ENCODE assay signal across 1 cellular context in the genomic region with DNA sequence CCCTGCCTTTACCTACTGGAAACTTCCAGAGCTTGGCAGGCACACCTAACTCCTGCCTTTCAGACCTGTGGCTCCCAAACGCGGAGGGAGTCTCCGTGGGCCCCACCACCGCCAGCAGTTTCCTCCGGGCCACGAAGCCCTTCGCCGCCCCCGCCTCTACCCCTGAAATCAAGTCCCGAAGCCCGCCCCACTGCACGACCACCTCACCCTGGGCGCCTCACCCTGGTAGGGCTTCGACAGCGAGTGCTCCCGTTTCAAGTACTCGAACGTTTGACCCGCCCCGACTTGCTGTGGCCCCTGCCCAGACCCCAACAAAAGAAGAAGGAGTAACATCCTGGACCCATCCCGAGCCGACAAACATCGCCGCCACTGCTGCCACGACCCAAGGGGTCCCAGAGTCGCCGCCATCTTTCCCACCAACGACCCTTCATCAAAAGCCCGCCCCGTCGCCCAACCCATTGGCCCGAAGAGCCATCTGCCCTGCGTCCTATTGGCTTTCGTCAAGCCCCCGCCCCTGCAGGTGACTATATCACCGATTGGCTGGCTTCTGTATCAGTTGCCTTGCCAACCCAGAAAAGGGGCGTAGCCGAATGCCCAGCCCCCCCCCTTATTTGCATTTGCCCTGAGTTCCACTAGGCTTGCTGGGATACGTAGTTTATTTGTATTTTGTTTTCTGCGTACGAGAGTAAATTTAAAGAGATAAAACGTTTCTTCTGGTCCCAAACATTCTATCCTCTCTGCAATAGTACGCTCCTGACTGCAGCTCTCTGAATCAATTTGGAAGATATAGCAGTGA.
A peak's percentile ranks its signal among the peaks of the same experiment; 100 is the strongest.
TF ChIP-seq lines count a peak whose summit lies in the region.

A gene with protein sequence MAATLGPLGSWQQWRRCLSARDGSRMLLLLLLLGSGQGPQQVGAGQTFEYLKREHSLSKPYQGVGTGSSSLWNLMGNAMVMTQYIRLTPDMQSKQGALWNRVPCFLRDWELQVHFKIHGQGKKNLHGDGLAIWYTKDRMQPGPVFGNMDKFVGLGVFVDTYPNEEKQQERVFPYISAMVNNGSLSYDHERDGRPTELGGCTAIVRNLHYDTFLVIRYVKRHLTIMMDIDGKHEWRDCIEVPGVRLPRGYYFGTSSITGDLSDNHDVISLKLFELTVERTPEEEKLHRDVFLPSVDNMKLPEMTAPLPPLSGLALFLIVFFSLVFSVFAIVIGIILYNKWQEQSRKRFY (minus strand): TSS at position 432 of the 796 bp plus-strand sequence. CDS start 24 bp downstream, at position 408.

TF ChIP-seq in HepG2, 621 proteins besides CTCF, POLR2A, EP300 and RAD21 (continued from another document and continues in another):
- no peak; the same call in 1 of the 2 replicates for TF ChIP-seq KDM5B (CRISPR knock-in tag; IDR thresholded peaks at IDR 0.05; ENCODE audit: borderline replicate concordance)
- TF ChIP-seq, protein P1, sequence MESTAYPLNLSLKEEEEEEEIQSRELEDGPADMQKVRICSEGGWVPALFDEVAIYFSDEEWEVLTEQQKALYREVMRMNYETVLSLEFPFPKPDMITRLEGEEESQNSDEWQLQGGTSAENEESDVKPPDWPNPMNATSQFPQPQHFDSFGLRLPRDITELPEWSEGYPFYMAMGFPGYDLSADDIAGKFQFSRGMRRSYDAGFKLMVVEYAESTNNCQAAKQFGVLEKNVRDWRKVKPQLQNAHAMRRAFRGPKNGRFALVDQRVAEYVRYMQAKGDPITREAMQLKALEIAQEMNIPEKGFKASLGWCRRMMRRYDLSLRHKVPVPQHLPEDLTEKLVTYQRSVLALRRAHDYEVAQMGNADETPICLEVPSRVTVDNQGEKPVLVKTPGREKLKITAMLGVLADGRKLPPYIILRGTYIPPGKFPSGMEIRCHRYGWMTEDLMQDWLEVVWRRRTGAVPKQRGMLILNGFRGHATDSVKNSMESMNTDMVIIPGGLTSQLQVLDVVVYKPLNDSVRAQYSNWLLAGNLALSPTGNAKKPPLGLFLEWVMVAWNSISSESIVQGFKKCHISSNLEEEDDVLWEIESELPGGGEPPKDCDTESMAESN (CRISPR knock-in tag; conservative IDR thresholded peaks at IDR 0.05): no peak; the same call in 1 of the 2 replicates
- TF ChIP-seq, protein P2, sequence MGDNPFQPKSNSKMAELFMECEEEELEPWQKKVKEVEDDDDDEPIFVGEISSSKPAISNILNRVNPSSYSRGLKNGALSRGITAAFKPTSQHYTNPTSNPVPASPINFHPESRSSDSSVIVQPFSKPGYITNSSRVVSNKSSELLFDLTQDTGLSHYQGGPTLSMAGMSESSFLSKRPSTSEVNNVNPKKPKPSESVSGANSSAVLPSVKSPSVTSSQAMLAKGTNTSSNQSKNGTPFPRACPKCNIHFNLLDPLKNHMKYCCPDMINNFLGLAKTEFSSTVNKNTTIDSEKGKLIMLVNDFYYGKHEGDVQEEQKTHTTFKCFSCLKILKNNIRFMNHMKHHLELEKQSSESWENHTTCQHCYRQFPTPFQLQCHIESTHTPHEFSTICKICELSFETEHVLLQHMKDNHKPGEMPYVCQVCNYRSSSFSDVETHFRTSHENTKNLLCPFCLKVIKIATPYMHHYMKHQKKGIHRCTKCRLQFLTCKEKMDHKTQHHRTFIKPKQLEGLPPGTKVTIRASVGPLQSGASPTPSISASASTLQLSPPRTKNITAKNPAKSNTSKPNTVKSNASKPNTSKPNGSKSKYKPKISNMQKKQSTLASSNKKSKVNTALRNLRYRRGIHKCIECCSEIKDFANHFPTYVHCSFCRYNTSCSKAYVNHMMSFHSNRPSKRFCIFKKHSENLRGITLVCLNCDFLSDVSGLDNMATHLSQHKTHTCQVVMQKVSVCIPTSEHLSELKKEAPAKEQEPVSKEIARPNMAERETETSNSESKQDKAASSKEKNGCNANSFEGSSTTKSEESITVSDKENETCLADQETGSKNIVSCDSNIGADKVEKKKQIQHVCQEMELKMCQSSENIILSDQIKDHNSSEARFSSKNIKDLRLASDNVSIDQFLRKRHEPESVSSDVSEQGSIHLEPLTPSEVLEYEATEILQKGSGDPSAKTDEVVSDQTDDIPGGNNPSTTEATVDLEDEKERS (CRISPR knock-in tag; IDR thresholded peaks at IDR 0.05): no peak
- TF ChIP-seq, protein P3, sequence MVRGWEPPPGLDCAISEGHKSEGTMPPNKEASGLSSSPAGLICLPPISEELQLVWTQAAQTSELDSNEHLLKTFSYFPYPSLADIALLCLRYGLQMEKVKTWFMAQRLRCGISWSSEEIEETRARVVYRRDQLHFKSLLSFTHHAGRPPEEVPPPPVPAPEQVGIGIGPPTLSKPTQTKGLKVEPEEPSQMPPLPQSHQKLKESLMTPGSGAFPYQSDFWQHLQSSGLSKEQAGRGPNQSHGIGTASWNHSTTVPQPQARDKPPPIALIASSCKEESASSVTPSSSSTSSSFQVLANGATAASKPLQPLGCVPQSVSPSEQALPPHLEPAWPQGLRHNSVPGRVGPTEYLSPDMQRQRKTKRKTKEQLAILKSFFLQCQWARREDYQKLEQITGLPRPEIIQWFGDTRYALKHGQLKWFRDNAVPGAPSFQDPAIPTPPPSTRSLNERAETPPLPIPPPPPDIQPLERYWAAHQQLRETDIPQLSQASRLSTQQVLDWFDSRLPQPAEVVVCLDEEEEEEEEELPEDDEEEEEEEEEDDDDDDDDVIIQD (CRISPR knock-in tag; IDR thresholded peaks at IDR 0.05; ENCODE audit: low read depth): peak; percentile 54; the same call in 1 of the 2 replicates
- TF ChIP-seq ZNF468 (CRISPR knock-in tag; IDR thresholded peaks at IDR 0.05): no peak
- TF ChIP-seq, protein P4, sequence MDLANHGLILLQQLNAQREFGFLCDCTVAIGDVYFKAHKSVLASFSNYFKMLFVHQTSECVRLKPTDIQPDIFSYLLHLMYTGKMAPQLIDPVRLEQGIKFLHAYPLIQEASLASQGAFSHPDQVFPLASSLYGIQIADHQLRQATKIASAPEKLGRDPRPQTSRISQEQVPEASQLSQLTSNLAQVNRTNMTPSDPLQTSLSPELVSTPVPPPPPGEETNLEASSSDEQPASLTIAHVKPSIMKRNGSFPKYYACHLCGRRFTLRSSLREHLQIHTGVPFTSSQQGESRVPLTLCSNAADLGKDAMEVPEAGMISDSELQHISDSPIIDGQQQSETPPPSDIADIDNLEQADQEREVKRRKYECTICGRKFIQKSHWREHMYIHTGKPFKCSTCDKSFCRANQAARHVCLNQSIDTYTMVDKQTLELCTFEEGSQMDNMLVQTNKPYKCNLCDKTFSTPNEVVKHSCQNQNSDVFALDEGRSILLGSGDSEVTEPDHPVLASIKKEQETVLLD (CRISPR knock-in tag; IDR thresholded peaks at IDR 0.05; ENCODE audit: low read depth): no peak
- no peak for TF ChIP-seq ZNF205 (CRISPR knock-in tag; IDR thresholded peaks at IDR 0.05)
- TF ChIP-seq PCBP1 (IDR thresholded peaks at IDR 0.05; ENCODE audit: borderline replicate concordance, low read depth, low read length): peak; percentile 72; the same call in 1 of the 2 replicates
- no peak for TF ChIP-seq KDM3A (CRISPR knock-in tag; IDR thresholded peaks at IDR 0.05; ENCODE audit: low read depth)
- no peak for TF ChIP-seq ZNF616 (CRISPR knock-in tag; IDR thresholded peaks at IDR 0.05; ENCODE audit: low read depth)
- peak; percentile 89 for TF ChIP-seq RFX3 (CRISPR knock-in tag; IDR thresholded peaks at IDR 0.05)
- TF ChIP-seq STAG1 (CRISPR knock-in tag; IDR thresholded peaks at IDR 0.05): peak; percentile 29; the same call in 1 of the 2 replicates
- no peak for TF ChIP-seq ZKSCAN1 (IDR thresholded peaks at IDR 0.05; ENCODE audit: low read length)
- TF ChIP-seq ZSCAN29 (CRISPR knock-in tag; conservative IDR thresholded peaks at IDR 0.05): no peak
- peak; percentile 93 for TF ChIP-seq POLR2AphosphoS5 (IDR thresholded peaks at IDR 0.05; ENCODE audit: low read depth, low read length)
- TF ChIP-seq SNRNP70 (IDR thresholded peaks at IDR 0.05; ENCODE audit: low read depth, low read length): no peak
- no peak for TF ChIP-seq ZC3H4 (CRISPR knock-in tag; IDR thresholded peaks at IDR 0.05; ENCODE audit: borderline replicate concordance)
- TF ChIP-seq SALL2 (CRISPR knock-in tag; IDR thresholded peaks at IDR 0.05): peak; percentile 76
- TF ChIP-seq, protein P5, sequence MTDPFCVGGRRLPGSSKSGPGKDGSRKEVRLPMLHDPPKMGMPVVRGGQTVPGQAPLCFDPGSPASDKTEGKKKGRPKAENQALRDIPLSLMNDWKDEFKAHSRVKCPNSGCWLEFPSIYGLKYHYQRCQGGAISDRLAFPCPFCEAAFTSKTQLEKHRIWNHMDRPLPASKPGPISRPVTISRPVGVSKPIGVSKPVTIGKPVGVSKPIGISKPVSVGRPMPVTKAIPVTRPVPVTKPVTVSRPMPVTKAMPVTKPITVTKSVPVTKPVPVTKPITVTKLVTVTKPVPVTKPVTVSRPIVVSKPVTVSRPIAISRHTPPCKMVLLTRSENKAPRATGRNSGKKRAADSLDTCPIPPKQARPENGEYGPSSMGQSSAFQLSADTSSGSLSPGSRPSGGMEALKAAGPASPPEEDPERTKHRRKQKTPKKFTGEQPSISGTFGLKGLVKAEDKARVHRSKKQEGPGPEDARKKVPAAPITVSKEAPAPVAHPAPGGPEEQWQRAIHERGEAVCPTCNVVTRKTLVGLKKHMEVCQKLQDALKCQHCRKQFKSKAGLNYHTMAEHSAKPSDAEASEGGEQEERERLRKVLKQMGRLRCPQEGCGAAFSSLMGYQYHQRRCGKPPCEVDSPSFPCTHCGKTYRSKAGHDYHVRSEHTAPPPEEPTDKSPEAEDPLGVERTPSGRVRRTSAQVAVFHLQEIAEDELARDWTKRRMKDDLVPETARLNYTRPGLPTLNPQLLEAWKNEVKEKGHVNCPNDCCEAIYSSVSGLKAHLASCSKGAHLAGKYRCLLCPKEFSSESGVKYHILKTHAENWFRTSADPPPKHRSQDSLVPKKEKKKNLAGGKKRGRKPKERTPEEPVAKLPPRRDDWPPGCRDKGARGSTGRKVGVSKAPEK (CRISPR knock-in tag; IDR thresholded peaks at IDR 0.05; ENCODE audit: borderline replicate concordance): 0 out of 2 replicates have a peak, but pooled peaks have one; percentile 66
- no peak for TF ChIP-seq SAFB2 (CRISPR knock-in tag; IDR thresholded peaks at IDR 0.05; ENCODE audit: borderline replicate concordance, low read depth)
- TF ChIP-seq SRSF9 (IDR thresholded peaks at IDR 0.05; ENCODE audit: borderline replicate concordance, insufficient read depth, low read depth, low read length, poor library complexity, severe bottlenecking): no peak
- TF ChIP-seq, protein P6, sequence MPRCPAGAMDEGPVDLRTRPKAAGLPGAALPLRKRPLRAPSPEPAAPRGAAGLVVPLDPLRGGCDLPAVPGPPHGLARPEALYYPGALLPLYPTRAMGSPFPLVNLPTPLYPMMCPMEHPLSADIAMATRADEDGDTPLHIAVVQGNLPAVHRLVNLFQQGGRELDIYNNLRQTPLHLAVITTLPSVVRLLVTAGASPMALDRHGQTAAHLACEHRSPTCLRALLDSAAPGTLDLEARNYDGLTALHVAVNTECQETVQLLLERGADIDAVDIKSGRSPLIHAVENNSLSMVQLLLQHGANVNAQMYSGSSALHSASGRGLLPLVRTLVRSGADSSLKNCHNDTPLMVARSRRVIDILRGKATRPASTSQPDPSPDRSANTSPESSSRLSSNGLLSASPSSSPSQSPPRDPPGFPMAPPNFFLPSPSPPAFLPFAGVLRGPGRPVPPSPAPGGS (CRISPR knock-in tag; IDR thresholded peaks at IDR 0.05): peak; percentile 46; the same call in 1 of the 2 replicates
- TF ChIP-seq RXRA (CRISPR knock-in tag; IDR thresholded peaks at IDR 0.05): peak; percentile 49; the same call in 1 of the 2 replicates
- TF ChIP-seq FOXK1 (CRISPR knock-in tag; IDR thresholded peaks at IDR 0.05; ENCODE audit: borderline replicate concordance, low read depth): peak; percentile 59; the same call in 1 of the 2 replicates
- TF ChIP-seq, protein P7, sequence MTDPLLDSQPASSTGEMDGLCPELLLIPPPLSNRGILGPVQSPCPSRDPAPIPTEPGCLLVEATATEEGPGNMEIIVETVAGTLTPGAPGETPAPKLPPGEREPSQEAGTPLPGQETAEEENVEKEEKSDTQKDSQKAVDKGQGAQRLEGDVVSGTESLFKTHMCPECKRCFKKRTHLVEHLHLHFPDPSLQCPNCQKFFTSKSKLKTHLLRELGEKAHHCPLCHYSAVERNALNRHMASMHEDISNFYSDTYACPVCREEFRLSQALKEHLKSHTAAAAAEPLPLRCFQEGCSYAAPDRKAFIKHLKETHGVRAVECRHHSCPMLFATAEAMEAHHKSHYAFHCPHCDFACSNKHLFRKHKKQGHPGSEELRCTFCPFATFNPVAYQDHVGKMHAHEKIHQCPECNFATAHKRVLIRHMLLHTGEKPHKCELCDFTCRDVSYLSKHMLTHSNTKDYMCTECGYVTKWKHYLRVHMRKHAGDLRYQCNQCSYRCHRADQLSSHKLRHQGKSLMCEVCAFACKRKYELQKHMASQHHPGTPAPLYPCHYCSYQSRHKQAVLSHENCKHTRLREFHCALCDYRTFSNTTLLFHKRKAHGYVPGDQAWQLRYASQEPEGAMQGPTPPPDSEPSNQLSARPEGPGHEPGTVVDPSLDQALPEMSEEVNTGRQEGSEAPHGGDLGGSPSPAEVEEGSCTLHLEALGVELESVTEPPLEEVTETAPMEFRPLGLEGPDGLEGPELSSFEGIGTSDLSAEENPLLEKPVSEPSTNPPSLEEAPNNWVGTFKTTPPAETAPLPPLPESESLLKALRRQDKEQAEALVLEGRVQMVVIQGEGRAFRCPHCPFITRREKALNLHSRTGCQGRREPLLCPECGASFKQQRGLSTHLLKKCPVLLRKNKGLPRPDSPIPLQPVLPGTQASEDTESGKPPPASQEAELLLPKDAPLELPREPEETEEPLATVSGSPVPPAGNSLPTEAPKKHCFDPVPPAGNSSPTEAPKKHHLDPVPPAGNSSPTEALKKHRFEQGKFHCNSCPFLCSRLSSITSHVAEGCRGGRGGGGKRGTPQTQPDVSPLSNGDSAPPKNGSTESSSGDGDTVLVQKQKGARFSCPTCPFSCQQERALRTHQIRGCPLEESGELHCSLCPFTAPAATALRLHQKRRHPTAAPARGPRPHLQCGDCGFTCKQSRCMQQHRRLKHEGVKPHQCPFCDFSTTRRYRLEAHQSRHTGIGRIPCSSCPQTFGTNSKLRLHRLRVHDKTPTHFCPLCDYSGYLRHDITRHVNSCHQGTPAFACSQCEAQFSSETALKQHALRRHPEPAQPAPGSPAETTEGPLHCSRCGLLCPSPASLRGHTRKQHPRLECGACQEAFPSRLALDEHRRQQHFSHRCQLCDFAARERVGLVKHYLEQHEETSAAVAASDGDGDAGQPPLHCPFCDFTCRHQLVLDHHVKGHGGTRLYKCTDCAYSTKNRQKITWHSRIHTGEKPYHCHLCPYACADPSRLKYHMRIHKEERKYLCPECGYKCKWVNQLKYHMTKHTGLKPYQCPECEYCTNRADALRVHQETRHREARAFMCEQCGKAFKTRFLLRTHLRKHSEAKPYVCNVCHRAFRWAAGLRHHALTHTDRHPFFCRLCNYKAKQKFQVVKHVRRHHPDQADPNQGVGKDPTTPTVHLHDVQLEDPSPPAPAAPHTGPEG (CRISPR knock-in tag; IDR thresholded peaks at IDR 0.05): peak; percentile 61; the same call in 1 of the 2 replicates
- no peak for TF ChIP-seq ZNF674 (CRISPR knock-in tag; IDR thresholded peaks at IDR 0.05; ENCODE audit: low read depth)
- TF ChIP-seq SCMH1 (CRISPR knock-in tag; IDR thresholded peaks at IDR 0.05; ENCODE audit: borderline replicate concordance): no peak
